Comparison of ENCODE assay signal across 1 cellular context in the genomic region with DNA sequence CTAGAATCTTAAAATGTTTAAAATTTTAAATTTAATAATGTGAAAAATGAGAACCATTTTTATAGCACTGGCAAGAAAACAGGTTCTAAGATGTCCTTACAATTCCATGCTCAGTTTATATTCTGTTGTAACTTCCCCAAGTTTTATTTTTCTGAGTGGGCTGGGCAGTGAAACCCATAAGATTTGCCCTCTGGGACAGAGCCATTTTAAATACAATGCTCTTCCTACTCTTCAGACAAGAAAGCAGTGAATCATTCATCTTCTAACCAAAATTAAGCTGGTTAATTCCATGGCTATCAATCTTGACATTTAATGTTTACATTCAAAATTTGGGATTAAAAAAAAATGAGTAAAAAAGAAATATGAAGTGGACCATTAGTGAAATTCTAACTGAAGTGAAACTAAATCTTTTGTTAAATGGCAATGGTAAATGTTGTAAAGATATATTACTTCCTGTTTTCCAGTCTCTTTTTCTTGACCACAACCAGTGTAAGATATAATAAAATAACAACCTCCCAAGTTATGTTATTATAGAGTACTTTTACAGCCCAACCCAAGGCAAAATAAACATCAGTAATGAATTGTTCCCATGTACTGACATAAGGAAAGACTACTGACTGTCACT.
TF ChIP-seq lines count a peak whose summit lies in the region.

No MANE protein-coding gene starts in this region.

TF ChIP-seq in HEK293, 187 proteins besides CTCF, POLR2A, EP300 and RAD21 (continued from another document and continues in another):
- TF ChIP-seq, protein P1, sequence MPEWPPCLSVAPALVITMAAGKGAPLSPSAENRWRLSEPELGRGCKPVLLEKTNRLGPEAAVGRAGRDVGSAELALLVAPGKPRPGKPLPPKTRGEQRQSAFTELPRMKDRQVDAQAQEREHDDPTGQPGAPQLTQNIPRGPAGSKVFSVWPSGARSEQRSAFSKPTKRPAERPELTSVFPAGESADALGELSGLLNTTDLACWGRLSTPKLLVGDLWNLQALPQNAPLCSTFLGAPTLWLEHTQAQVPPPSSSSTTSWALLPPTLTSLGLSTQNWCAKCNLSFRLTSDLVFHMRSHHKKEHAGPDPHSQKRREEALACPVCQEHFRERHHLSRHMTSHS (tag by site-specific recombination; IDR thresholded peaks at IDR 0.05), result 0 out of 2 replicates have a peak, but pooled peaks have one; percentile 25
- TF ChIP-seq, protein P2, sequence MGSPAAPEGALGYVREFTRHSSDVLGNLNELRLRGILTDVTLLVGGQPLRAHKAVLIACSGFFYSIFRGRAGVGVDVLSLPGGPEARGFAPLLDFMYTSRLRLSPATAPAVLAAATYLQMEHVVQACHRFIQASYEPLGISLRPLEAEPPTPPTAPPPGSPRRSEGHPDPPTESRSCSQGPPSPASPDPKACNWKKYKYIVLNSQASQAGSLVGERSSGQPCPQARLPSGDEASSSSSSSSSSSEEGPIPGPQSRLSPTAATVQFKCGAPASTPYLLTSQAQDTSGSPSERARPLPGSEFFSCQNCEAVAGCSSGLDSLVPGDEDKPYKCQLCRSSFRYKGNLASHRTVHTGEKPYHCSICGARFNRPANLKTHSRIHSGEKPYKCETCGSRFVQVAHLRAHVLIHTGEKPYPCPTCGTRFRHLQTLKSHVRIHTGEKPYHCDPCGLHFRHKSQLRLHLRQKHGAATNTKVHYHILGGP (tag by site-specific recombination; IDR thresholded peaks at IDR 0.05), result peak; percentile 89
- TF ChIP-seq GLIS1 (tag by site-specific recombination; IDR thresholded peaks at IDR 0.05) (peak; percentile 25; the same call in 1 of the 2 replicates), ZNF335 (tag by site-specific recombination; conservative IDR thresholded peaks at IDR 0.05) (0 out of 2 replicates have a peak, but pooled peaks have one; percentile 18), SP3 (tag by site-specific recombination; IDR thresholded peaks at IDR 0.05) (no peak), ZNF2 (tag by site-specific recombination; IDR thresholded peaks at IDR 0.05) (peak; percentile 70; the same call in 1 of the 2 replicates), ZEB2 (tag by site-specific recombination; IDR thresholded peaks at IDR 0.05) (peak; percentile 95), ZNF350 (tag by site-specific recombination; IDR thresholded peaks at IDR 0.05) (0 out of 2 replicates have a peak, but pooled peaks have one; percentile 13), ZNF658 (tag by site-specific recombination; IDR thresholded peaks at IDR 0.05) (no peak), ZNF292 (tag by site-specific recombination; IDR thresholded peaks at IDR 0.05; ENCODE audit: borderline replicate concordance, low read depth) (no peak), ZNF530 (tag by site-specific recombination; IDR thresholded peaks at IDR 0.05; ENCODE audit: low read depth) (no peak), ZSCAN23 (tag by site-specific recombination; IDR thresholded peaks at IDR 0.05) (0 out of 2 replicates have a peak, but pooled peaks have one; percentile 14), YY1 (tag by site-specific recombination; IDR thresholded peaks at IDR 0.05) (peak; percentile 38; the same call in 1 of the 2 replicates), ZNF394 (tag by site-specific recombination; IDR thresholded peaks at IDR 0.05; ENCODE audit: borderline replicate concordance) (peak; percentile 43; the same call in 1 of the 2 replicates), TRIM28 (IDR thresholded peaks at IDR 0.05; ENCODE audit: borderline replicate concordance, low read length) (0 out of 2 replicates have a peak, but pooled peaks have one; percentile 32), ZFP3 (tag by site-specific recombination; IDR thresholded peaks at IDR 0.05; ENCODE audit: low read depth) (no peak), ZNF596 (tag by site-specific recombination; IDR thresholded peaks at IDR 0.05) (no peak), ZBTB8A (tag by site-specific recombination; IDR thresholded peaks at IDR 0.05) (peak; percentile 34), ZNF155 (tag by site-specific recombination; IDR thresholded peaks at IDR 0.05) (no peak), GFI1B (tag by site-specific recombination; IDR thresholded peaks at IDR 0.05) (peak; percentile 76; the same call in 1 of the 2 replicates), ZFHX2 (tag by site-specific recombination; conservative IDR thresholded peaks at IDR 0.05) (0 out of 2 replicates have a peak, but pooled peaks have one; percentile 28), ZNF76 (tag by site-specific recombination; IDR thresholded peaks at IDR 0.05; ENCODE audit: borderline replicate concordance, low read depth) (0 out of 2 replicates have a peak, but pooled peaks have one; percentile 21), ZNF366 (tag by site-specific recombination; conservative IDR thresholded peaks at IDR 0.05) (0 out of 2 replicates have a peak, but pooled peaks have one; percentile 22), ZNF571 (tag by site-specific recombination; IDR thresholded peaks at IDR 0.05) (no peak), OVOL3 (tag by site-specific recombination; IDR thresholded peaks at IDR 0.05) (peak; percentile 86), FEZF1 (tag by site-specific recombination; IDR thresholded peaks at IDR 0.05) (peak; percentile 96), ZNF843 (tag by site-specific recombination; IDR thresholded peaks at IDR 0.05) (peak; percentile 97), SP2 (tag by site-specific recombination; IDR thresholded peaks at IDR 0.05) (peak; percentile 28; the same call in 1 of the 2 replicates), ZBTB17 (tag by site-specific recombination; IDR thresholded peaks at IDR 0.05) (peak; percentile 80), ZNF629 (tag by site-specific recombination; IDR thresholded peaks at IDR 0.05) (peak; percentile 65), BCL11A (tag by site-specific recombination; IDR thresholded peaks at IDR 0.05; ENCODE audit: low read depth) (peak; percentile 67; the same call in 1 of the 2 replicates), ZNF37A (tag by site-specific recombination; IDR thresholded peaks at IDR 0.05) (no peak), SP7 (tag by site-specific recombination; IDR thresholded peaks at IDR 0.05) (peak; percentile 93), ZNF660 (tag by site-specific recombination; IDR thresholded peaks at IDR 0.05) (no peak), KLF8 (tag by site-specific recombination; IDR thresholded peaks at IDR 0.05) (peak; percentile 43; the same call in 1 of the 2 replicates), IKZF3 (tag by site-specific recombination; IDR thresholded peaks at IDR 0.05) (peak; percentile 70), TCF7L2 (IDR thresholded peaks at IDR 0.05; ENCODE audit: borderline replicate concordance, low read depth, low read length) (peak; percentile 86), KLF16 (tag by site-specific recombination; IDR thresholded peaks at IDR 0.05) (peak; percentile 43; the same call in 1 of the 2 replicates)
- TF ChIP-seq, protein P3, sequence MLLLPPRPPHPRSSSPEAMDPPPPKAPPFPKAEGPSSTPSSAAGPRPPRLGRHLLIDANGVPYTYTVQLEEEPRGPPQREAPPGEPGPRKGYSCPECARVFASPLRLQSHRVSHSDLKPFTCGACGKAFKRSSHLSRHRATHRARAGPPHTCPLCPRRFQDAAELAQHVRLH (tag by site-specific recombination; IDR thresholded peaks at IDR 0.05), result peak; percentile 73
- TF ChIP-seq, protein P4, sequence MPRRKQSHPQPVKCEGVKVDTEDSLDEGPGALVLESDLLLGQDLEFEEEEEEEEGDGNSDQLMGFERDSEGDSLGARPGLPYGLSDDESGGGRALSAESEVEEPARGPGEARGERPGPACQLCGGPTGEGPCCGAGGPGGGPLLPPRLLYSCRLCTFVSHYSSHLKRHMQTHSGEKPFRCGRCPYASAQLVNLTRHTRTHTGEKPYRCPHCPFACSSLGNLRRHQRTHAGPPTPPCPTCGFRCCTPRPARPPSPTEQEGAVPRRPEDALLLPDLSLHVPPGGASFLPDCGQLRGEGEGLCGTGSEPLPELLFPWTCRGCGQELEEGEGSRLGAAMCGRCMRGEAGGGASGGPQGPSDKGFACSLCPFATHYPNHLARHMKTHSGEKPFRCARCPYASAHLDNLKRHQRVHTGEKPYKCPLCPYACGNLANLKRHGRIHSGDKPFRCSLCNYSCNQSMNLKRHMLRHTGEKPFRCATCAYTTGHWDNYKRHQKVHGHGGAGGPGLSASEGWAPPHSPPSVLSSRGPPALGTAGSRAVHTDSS (tag by site-specific recombination; IDR thresholded peaks at IDR 0.05), result 0 out of 2 replicates have a peak, but pooled peaks have one; percentile 8
- TF ChIP-seq, protein P5, sequence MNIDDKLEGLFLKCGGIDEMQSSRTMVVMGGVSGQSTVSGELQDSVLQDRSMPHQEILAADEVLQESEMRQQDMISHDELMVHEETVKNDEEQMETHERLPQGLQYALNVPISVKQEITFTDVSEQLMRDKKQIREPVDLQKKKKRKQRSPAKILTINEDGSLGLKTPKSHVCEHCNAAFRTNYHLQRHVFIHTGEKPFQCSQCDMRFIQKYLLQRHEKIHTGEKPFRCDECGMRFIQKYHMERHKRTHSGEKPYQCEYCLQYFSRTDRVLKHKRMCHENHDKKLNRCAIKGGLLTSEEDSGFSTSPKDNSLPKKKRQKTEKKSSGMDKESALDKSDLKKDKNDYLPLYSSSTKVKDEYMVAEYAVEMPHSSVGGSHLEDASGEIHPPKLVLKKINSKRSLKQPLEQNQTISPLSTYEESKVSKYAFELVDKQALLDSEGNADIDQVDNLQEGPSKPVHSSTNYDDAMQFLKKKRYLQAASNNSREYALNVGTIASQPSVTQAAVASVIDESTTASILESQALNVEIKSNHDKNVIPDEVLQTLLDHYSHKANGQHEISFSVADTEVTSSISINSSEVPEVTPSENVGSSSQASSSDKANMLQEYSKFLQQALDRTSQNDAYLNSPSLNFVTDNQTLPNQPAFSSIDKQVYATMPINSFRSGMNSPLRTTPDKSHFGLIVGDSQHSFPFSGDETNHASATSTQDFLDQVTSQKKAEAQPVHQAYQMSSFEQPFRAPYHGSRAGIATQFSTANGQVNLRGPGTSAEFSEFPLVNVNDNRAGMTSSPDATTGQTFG (tag by site-specific recombination; IDR thresholded peaks at IDR 0.05; ENCODE audit: borderline replicate concordance), result 0 out of 2 replicates have a peak, but pooled peaks have one; percentile 48
- TF ChIP-seq, protein P6, sequence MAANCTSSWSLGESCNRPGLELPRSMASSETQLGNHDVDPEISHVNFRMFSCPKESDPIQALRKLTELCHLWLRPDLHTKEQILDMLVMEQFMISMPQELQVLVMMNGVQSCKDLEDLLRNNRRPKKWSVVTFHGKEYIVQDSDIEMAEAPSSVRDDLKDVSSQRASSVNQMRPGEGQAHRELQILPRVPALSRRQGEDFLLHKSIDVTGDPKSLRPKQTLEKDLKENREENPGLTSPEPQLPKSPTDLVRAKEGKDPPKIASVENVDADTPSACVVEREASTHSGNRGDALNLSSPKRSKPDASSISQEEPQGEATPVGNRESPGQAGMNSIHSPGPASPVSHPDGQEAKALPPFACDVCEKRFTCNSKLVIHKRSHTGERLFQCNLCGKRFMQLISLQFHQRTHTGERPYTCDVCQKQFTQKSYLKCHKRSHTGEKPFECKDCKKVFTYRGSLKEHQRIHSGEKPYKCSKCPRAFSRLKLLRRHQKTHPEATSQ (tag by site-specific recombination; IDR thresholded peaks at IDR 0.05), result no peak
- TF ChIP-seq, protein P7, sequence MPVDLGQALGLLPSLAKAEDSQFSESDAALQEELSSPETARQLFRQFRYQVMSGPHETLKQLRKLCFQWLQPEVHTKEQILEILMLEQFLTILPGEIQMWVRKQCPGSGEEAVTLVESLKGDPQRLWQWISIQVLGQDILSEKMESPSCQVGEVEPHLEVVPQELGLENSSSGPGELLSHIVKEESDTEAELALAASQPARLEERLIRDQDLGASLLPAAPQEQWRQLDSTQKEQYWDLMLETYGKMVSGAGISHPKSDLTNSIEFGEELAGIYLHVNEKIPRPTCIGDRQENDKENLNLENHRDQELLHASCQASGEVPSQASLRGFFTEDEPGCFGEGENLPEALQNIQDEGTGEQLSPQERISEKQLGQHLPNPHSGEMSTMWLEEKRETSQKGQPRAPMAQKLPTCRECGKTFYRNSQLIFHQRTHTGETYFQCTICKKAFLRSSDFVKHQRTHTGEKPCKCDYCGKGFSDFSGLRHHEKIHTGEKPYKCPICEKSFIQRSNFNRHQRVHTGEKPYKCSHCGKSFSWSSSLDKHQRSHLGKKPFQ (tag by site-specific recombination; IDR thresholded peaks at IDR 0.05), result peak; percentile 84
- TF ChIP-seq, protein P8, sequence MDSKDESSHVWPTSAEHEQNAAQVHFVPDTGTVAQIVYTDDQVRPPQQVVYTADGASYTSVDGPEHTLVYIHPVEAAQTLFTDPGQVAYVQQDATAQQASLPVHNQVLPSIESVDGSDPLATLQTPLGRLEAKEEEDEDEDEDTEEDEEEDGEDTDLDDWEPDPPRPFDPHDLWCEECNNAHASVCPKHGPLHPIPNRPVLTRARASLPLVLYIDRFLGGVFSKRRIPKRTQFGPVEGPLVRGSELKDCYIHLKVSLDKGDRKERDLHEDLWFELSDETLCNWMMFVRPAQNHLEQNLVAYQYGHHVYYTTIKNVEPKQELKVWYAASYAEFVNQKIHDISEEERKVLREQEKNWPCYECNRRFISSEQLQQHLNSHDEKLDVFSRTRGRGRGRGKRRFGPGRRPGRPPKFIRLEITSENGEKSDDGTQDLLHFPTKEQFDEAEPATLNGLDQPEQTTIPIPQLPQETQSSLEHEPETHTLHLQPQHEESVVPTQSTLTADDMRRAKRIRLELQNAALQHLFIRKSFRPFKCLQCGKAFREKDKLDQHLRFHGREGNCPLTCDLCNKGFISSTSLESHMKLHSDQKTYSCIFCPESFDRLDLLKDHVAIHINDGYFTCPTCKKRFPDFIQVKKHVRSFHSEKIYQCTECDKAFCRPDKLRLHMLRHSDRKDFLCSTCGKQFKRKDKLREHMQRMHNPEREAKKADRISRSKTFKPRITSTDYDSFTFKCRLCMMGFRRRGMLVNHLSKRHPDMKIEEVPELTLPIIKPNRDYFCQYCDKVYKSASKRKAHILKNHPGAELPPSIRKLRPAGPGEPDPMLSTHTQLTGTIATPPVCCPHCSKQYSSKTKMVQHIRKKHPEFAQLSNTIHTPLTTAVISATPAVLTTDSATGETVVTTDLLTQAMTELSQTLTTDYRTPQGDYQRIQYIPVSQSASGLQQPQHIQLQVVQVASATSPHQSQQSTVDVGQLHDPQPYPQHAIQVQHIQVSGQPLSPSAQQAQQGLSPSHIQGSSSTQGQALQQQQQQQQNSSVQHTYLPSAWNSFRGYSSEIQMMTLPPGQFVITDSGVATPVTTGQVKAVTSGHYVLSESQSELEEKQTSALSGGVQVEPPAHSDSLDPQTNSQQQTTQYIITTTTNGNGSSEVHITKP (tag by site-specific recombination; IDR thresholded peaks at IDR 0.05), result 0 out of 2 replicates have a peak, but pooled peaks have one; percentile 42
- TF ChIP-seq, protein P9, sequence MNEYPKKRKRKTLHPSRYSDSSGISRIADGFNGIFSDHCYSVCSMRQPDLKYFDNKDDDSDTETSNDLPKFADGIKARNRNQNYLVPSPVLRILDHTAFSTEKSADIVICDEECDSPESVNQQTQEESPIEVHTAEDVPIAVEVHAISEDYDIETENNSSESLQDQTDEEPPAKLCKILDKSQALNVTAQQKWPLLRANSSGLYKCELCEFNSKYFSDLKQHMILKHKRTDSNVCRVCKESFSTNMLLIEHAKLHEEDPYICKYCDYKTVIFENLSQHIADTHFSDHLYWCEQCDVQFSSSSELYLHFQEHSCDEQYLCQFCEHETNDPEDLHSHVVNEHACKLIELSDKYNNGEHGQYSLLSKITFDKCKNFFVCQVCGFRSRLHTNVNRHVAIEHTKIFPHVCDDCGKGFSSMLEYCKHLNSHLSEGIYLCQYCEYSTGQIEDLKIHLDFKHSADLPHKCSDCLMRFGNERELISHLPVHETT (tag by site-specific recombination; IDR thresholded peaks at IDR 0.05), result peak; percentile 58; the same call in 1 of the 2 replicates
